Comparison of ENCODE assay signal across 15 cellular contexts in genomic region chr16:88478889-88479794, GRCh38. TPM values are rescaled to one million over a fixed set of nuclear protein-coding genes. Genes with fewer than 3 reads are reported as not detected.
DNase-seq lines count a peak whose midpoint lies in the region; ATAC-seq and TF ChIP-seq lines count a peak whose summit lies in the region.
"Had no signal": no experiment of that assay in that cellular context is flagged by ENCODE, and none has a peak within 500 bp of the region (broad histone marks: within the 10 kb centered on the region; RNA-seq: fewer than 3 reads in every experiment).

No MANE protein-coding gene starts in this region.

- peak overlapping the region; percentile 64 to 80 (median 76) for H3K4me3 Mint-ChIP-seq in immature natural killer cell

- peaks cover 4 to 20% (median 10%) of the 10 kb centered on the region in 3 donors for H3K27me3 Mint-ChIP-seq in immature natural killer cell (ENCODE audit: low read depth in 3 of 3)

- no peaks in the 10 kb centered on the region for H3K27me3 ChIP-seq in testis
- peaks cover 0 to 28% of the 10 kb centered on the region in 2 donors for H3K27me3 ChIP-seq in tibial nerve
- H3K27me3 ChIP-seq: adrenal gland, uterus had no signal

- H4K20me1 ChIP-seq in OCI-LY7 (ENCODE audit: insufficient read depth, low read length) = peaks cover 4% of the 10 kb centered on the region; the same call in 1 of the 2 replicates

- DNase-seq in Right ventricle myocardium inferior (ENCODE audit: missing footprints) (no peak), cardiac septum (ENCODE audit: low spot score) (no peak), OCI-LY7 (ENCODE audit: low spot score) (peak; percentile 38), immature natural killer cell (no peak), testis (peak; percentile 75), NCI-H2081 treated with DMSO at 0.1 percent for 48 hours (lab: John Stamatoyannopoulos, UW) (no peak), NCI-H774 (lab: John Stamatoyannopoulos, UW) (no peak), tibial nerve (ENCODE audit: low spot score in 2 of 2) (no peak)
- DNase-seq: hypothalamus, NCI-H1092, RPMI8226, uterus had no signal

- peaks cover 56 to 81% of the 10 kb centered on the region in 2 donors for H3K4me1 Mint-ChIP-seq in immature natural killer cell

- H2AFZ ChIP-seq in OCI-LY7 (ENCODE audit: low read length) = no peak overlapping the region

- H3K79me2 ChIP-seq in OCI-LY7 (ENCODE audit: insufficient read depth, low read depth, low read length) = no peaks in the 10 kb centered on the region

- no peak for TF ChIP-seq POLR2A in testis (IDR thresholded peaks at IDR 0.05)
- no peak for TF ChIP-seq POLR2A in tibial nerve (IDR thresholded peaks at IDR 0.05)

- CTCF ChIA-PET in OCI-LY7 (lab: Charles Lee; ENCODE audit: unreplicated experiment) = interaction anchor here (0.6 to 1.3 kb wide), 2 partner anchors 17 to 23 kb away, joined by 3 read pairs; no protein-coding TSS in a partner anchor

- intact Hi-C loops in Right ventricle myocardium inferior (cut with DNase I) (no loop called here), cardiac septum (cut with DNase I) (no loop called here), OCI-LY7 (cut with micrococcal nuclease; ENCODE audit: unreplicated experiment) (loop anchor here (1.0 kb wide), 2 partner anchors 26 to 83 kb away; no protein-coding TSS in a partner anchor), testis (cut with DNase I; ENCODE audit: low total_unique reads) (no loop called here)

- no peaks in the 10 kb centered on the region for H3K36me3 Mint-ChIP-seq in immature natural killer cell

- H3K4me1 ChIP-seq in OCI-LY7 (ENCODE audit: insufficient read depth, low read length, poor library complexity, severe bottlenecking) (peaks cover 54% of the 10 kb centered on the region), testis (peaks cover 22% of the 10 kb centered on the region), tibial nerve (no peaks in the 10 kb centered on the region)
- H3K4me1 ChIP-seq: A549, prostate gland had no signal

- 65 to 67% methylated on average over 34 to 38 of the region's 39 CpGs for WGBS in testis, 2 donors
- WGBS in tibial nerve, 2 donors = 65 to 80% methylated on average over 15 to 31 of the region's 39 CpGs

- no TSS peak for BruUV-seq in OCI-LY7 (replicated peaks; lab: Mats Ljungman, UMichigan)

- no peak for TF ChIP-seq EP300 in tibial nerve (IDR thresholded peaks at IDR 0.05)

- peak overlapping the region; percentile 47; the same call in 1 of the 2 replicates for H3K4me2 ChIP-seq in OCI-LY7 (ENCODE audit: low read length)
- H3K4me2 ChIP-seq: A549 had no signal

- peaks cover 0 to 3% (median 0%) of the 10 kb centered on the region in 6 donors for H3K9me3 Mint-ChIP-seq in immature natural killer cell

- peak overlapping the region; percentile 62 to 89 (median 84) for H3K27ac Mint-ChIP-seq in immature natural killer cell

- H3K9me3 ChIP-seq in OCI-LY7 (ENCODE audit: low read length) (no peaks in the 10 kb centered on the region), testis (no peaks in the 10 kb centered on the region), tibial nerve (no peaks in the 10 kb centered on the region)
- H3K9me3 ChIP-seq: A549, adrenal gland, prostate gland, uterus had no signal

- H3K27ac ChIP-seq in OCI-LY7 (ENCODE audit: low read depth, low read length, poor library complexity, severe bottlenecking) (no peak overlapping the region), testis (peak overlapping the region; percentile 30 to 42), tibial nerve (no peak overlapping the region)
- H3K27ac ChIP-seq: A549, prostate gland, uterus had no signal

- peak overlapping the region; percentile 17 for H3K4me3 ChIP-seq in OCI-LY7 (ENCODE audit: low read depth, low read length, poor library complexity, severe bottlenecking)
- H3K4me3 ChIP-seq in testis = no peak overlapping the region
- H3K4me3 ChIP-seq in tibial nerve = no peak overlapping the region
- H3K4me3 ChIP-seq: A549, adrenal gland, prostate gland, uterus had no signal

- no peaks in the 10 kb centered on the region for H3K9me2 ChIP-seq in OCI-LY7 (ENCODE audit: insufficient read depth, low read length)

- TF ChIP-seq CTCF in OCI-LY7 (conservative IDR thresholded peaks at IDR 0.05; ENCODE audit: low read length) (0 out of 2 replicates have a peak, but pooled peaks have one; percentile 16), testis (IDR thresholded peaks at IDR 0.05) (no peak), tibial nerve (IDR thresholded peaks at IDR 0.05) (no peak)

- peak; percentile 15 for ATAC-seq in Right ventricle myocardium inferior
- ATAC-seq: A549 had no signal

- no peaks in the 10 kb centered on the region for H3K36me3 ChIP-seq in OCI-LY7 (ENCODE audit: insufficient read depth, low read length)
- H3K36me3 ChIP-seq in testis (ENCODE audit: low read depth, missing control alignments) = no peaks in the 10 kb centered on the region
- no peaks in the 10 kb centered on the region for H3K36me3 ChIP-seq in tibial nerve
- H3K36me3 ChIP-seq: adrenal gland, prostate gland, uterus had no signal

- POLR2A ChIA-PET in OCI-LY7 (lab: Charles Lee) = no interaction called here

RNA-seq across cellular contexts. Expression of gene ZFPM1, which starts 26.1 kb away (rescaled TPM):
- 4.1 TPM for total RNA-seq in Right ventricle myocardium inferior
- total RNA-seq in cardiac septum = 9.6 TPM
- total RNA-seq in OCI-LY7 (2014; rRNA removed; shearing (Covaris generic)) = 0.98 and 2.1 TPM in 2 replicates
- total RNA-seq in OCI-LY7 (2022) = 11.9 and 14.2 TPM in 2 replicates
- under 1 TPM in 2 of 3 donors, not detected in 1; 0.14 to 0.75 TPM for polyA plus RNA-seq in immature natural killer cell
- 10 to 100 TPM; 23.9 to 25.1 TPM for total RNA-seq in testis
- 12.8 TPM for polyA plus RNA-seq in testis (ENCODE audit: insufficient read depth, low read depth, low replicate concordance)
- 1 to 10 TPM in 1 of 4 donors, under 1 TPM in 3; 0.44 to 1.2 (median 0.71) TPM for total RNA-seq in tibial nerve

Comparison
In these comparisons a context has a peak if more than half of its experiments do, and no peak if none do; other contexts are left out.
1. DNase-seq: peak in OCI-LY7 (single experiment) and testis (single experiment); none in Right ventricle myocardium inferior (single experiment), cardiac septum (single experiment), immature natural killer cell (0 of 3), NCI-H2081 treated with DMSO at 0.1 percent for 48 hours (single experiment), NCI-H774 (single experiment) and tibial nerve (0 of 2).
2. H3K27ac ChIP-seq: peak in testis (2 of 2); none in OCI-LY7 (single experiment) and tibial nerve (0 of 4).